In the genomic region with DNA sequence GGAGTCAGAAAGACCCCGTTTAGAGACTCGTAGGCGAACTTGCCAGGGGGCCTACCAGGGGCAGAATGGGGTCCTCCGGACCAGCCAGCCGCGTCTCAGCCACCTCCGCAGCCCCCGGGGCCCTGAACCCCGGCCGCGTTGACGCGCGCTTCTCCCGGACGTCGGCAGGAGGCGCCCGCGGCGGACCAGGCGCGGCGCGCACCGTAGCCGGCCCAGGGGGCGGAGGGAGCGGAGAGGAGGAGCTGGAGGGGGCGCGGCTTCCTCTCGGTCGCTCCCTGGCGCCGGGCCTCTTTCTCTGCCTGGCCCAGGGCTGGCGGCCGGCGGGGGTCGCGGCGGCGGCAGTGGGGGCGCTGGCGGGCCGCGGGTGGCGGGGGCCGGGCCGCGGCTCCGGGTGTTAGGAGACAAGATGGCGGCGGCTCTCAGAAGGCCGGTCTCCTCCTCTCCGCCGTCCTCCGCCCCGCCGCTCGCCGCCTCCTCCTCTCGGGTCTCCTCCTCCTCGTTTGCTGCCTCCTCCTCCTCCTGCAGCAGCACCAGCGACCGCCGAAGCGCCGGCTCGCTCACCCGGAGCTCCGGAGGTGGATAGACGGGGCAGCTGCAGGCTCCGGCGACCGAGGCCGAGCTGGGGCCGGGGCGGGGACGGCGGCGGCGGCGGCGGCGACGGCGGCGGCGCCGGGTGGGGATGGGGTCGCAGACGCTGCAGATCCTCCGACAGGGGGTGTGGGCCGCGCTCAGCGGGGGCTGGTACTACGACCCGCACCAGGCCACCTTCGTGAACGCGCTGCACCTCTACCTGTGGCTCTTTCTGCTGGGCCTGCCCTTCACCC, we compare ENCODE assay signal across 1 cellular context.
A peak's percentile ranks its signal among the peaks of the same experiment; 100 is the strongest.
TF ChIP-seq lines count a peak whose summit lies in the region.

A gene (plus strand): TSS at position 288 of the 824 bp plus-strand sequence. CDS start 392 bp downstream, at position 680.

TF ChIP-seq in HepG2, 621 proteins besides CTCF, POLR2A, EP300 and RAD21 (continued from another document and continues in another):
- TF ChIP-seq, protein P1, sequence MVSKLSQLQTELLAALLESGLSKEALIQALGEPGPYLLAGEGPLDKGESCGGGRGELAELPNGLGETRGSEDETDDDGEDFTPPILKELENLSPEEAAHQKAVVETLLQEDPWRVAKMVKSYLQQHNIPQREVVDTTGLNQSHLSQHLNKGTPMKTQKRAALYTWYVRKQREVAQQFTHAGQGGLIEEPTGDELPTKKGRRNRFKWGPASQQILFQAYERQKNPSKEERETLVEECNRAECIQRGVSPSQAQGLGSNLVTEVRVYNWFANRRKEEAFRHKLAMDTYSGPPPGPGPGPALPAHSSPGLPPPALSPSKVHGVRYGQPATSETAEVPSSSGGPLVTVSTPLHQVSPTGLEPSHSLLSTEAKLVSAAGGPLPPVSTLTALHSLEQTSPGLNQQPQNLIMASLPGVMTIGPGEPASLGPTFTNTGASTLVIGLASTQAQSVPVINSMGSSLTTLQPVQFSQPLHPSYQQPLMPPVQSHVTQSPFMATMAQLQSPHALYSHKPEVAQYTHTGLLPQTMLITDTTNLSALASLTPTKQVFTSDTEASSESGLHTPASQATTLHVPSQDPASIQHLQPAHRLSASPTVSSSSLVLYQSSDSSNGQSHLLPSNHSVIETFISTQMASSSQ (IDR thresholded peaks at IDR 0.05; ENCODE audit: low read depth): no peak
- TF ChIP-seq, protein P1 (CRISPR knock-in tag; IDR thresholded peaks at IDR 0.05; ENCODE audit: borderline replicate concordance): peak; percentile 19; the same call in 1 of the 2 replicates
- TF ChIP-seq CHD2 (IDR thresholded peaks at IDR 0.05; ENCODE audit: low read depth, low read length) (no peak), SP140L (CRISPR knock-in tag; IDR thresholded peaks at IDR 0.05; ENCODE audit: borderline replicate concordance) (no peak), ZNF383 (CRISPR knock-in tag; IDR thresholded peaks at IDR 0.05; ENCODE audit: borderline replicate concordance) (no peak), NR2F2 (IDR thresholded peaks at IDR 0.05; ENCODE audit: borderline replicate concordance, low read depth) (no peak), DR1 (CRISPR knock-in tag; IDR thresholded peaks at IDR 0.05) (no peak), ZNF136 (CRISPR knock-in tag; IDR thresholded peaks at IDR 0.05; ENCODE audit: low read depth) (no peak), SETDB1 (CRISPR knock-in tag; IDR thresholded peaks at IDR 0.05; ENCODE audit: borderline replicate concordance) (no peak), MIER3 (CRISPR knock-in tag; IDR thresholded peaks at IDR 0.05; ENCODE audit: borderline replicate concordance) (peak; percentile 19; the same call in 1 of the 2 replicates), MAFF (IDR thresholded peaks at IDR 0.05; ENCODE audit: low read depth, low read length) (no peak), ZNF816 (CRISPR knock-in tag; IDR thresholded peaks at IDR 0.05; ENCODE audit: borderline replicate concordance) (no peak), ZNF282 (IDR thresholded peaks at IDR 0.05; ENCODE audit: partially characterized antibody) (no peak), GPN1 (CRISPR knock-in tag; IDR thresholded peaks at IDR 0.05; ENCODE audit: borderline replicate concordance) (no peak), ZNF121 (CRISPR knock-in tag; IDR thresholded peaks at IDR 0.05) (no peak), CEBPB (IDR thresholded peaks at IDR 0.05; ENCODE audit: borderline replicate concordance, low read depth, low read length) (no peak), ZNF558 (CRISPR knock-in tag; IDR thresholded peaks at IDR 0.05; ENCODE audit: borderline replicate concordance) (no peak), ZNF260 (CRISPR knock-in tag; IDR thresholded peaks at IDR 0.05; ENCODE audit: borderline replicate concordance, low read depth) (no peak), GZF1 (CRISPR knock-in tag; IDR thresholded peaks at IDR 0.05) (no peak), EED (CRISPR knock-in tag; IDR thresholded peaks at IDR 0.05) (no peak), SMARCE1 (IDR thresholded peaks at IDR 0.05; ENCODE audit: borderline replicate concordance) (no peak), HDAC6 (IDR thresholded peaks at IDR 0.05; ENCODE audit: low read depth, low read length) (no peak), SRSF1 (optimal IDR thresholded peaks at IDR 0.05; ENCODE audit: low read depth, low read length) (no peak), GABPA (IDR thresholded peaks at IDR 0.05; ENCODE audit: low read depth, low read length) (no peak), GABPA (CRISPR knock-in tag; IDR thresholded peaks at IDR 0.05; ENCODE audit: low read depth) (no peak), ZNF263 (CRISPR knock-in tag; IDR thresholded peaks at IDR 0.05) (no peak; the same call in 1 of the 2 replicates), ZNF207 (IDR thresholded peaks at IDR 0.05; ENCODE audit: borderline replicate concordance) (no peak), ZC3H13 (CRISPR knock-in tag; IDR thresholded peaks at IDR 0.05) (no peak), NFE2 (CRISPR knock-in tag; IDR thresholded peaks at IDR 0.05) (no peak), SMC3 (IDR thresholded peaks at IDR 0.05; ENCODE audit: low read length) (peak; percentile 3; the same call in 1 of the 2 replicates), ZKSCAN5 (CRISPR knock-in tag; IDR thresholded peaks at IDR 0.05) (no peak), ZFP1 (CRISPR knock-in tag; IDR thresholded peaks at IDR 0.05) (no peak), ELF4 (CRISPR knock-in tag; IDR thresholded peaks at IDR 0.05; ENCODE audit: borderline replicate concordance) (no peak), CREM (IDR thresholded peaks at IDR 0.05) (no peak), CREM (CRISPR knock-in tag; IDR thresholded peaks at IDR 0.05) (no peak)
- TF ChIP-seq, protein P2, sequence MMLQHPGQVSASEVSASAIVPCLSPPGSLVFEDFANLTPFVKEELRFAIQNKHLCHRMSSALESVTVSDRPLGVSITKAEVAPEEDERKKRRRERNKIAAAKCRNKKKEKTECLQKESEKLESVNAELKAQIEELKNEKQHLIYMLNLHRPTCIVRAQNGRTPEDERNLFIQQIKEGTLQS (CRISPR knock-in tag; IDR thresholded peaks at IDR 0.05): no peak
- TF ChIP-seq, protein P3, sequence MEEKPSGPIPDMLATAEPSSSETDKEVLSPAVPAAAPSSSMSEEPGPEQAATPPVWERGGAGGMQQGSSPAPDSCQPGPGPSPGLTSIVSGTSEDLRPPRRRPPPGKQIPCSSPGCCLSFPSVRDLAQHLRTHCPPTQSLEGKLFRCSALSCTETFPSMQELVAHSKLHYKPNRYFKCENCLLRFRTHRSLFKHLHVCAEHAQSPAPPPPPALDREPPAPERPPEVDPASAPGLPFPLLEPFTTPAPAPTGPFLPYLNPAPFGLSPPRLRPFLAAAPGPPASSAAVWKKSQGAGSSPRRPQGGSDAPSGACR (CRISPR knock-in tag; IDR thresholded peaks at IDR 0.05): no peak
- TF ChIP-seq, protein P4, sequence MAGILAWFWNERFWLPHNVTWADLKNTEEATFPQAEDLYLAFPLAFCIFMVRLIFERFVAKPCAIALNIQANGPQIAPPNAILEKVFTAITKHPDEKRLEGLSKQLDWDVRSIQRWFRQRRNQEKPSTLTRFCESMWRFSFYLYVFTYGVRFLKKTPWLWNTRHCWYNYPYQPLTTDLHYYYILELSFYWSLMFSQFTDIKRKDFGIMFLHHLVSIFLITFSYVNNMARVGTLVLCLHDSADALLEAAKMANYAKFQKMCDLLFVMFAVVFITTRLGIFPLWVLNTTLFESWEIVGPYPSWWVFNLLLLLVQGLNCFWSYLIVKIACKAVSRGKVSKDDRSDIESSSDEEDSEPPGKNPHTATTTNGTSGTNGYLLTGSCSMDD (CRISPR knock-in tag; IDR thresholded peaks at IDR 0.05): no peak
- TF ChIP-seq, protein P5, sequence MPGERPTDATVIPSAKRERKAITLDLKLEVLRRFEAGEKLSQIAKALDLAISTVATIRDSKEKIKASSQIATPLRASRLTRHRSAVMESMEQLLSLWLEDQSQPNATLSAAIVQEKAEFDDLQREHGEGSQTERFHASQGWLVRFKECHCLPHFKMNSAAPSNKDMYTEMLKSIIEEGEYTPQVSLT (CRISPR knock-in tag; IDR thresholded peaks at IDR 0.05; ENCODE audit: borderline replicate concordance, low read depth): no peak; the same call in 1 of the 2 replicates
- TF ChIP-seq, protein P6, sequence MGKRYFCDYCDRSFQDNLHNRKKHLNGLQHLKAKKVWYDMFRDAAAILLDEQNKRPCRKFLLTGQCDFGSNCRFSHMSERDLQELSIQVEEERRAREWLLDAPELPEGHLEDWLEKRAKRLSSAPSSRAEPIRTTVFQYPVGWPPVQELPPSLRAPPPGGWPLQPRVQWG (CRISPR knock-in tag; IDR thresholded peaks at IDR 0.05; ENCODE audit: borderline replicate concordance, low read depth): no peak
- TF ChIP-seq, protein P7, sequence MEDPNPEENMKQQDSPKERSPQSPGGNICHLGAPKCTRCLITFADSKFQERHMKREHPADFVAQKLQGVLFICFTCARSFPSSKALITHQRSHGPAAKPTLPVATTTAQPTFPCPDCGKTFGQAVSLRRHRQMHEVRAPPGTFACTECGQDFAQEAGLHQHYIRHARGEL (CRISPR knock-in tag; IDR thresholded peaks at IDR 0.05): no peak
- TF ChIP-seq, protein P8, sequence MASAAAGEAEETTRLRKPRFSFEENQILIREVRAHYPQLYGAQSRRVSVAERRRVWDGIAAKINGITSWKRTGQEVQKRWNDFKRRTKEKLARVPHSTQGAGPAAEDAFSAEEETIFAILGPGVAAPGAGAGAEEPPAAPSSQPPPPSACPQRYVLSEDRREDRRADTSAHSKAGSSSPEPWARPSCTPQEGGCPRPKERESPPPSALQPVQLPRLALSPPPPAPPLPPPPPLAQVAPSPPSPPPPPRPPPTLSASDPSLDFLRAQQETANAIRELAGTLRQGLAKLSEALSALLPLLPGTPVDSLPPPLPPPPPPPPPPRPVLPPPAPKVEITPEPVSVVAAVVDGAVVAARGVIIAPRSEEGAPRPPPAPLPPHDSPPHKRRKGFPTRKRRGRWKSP (CRISPR knock-in tag; IDR thresholded peaks at IDR 0.05): peak; percentile 76
- TF ChIP-seq, protein P9, sequence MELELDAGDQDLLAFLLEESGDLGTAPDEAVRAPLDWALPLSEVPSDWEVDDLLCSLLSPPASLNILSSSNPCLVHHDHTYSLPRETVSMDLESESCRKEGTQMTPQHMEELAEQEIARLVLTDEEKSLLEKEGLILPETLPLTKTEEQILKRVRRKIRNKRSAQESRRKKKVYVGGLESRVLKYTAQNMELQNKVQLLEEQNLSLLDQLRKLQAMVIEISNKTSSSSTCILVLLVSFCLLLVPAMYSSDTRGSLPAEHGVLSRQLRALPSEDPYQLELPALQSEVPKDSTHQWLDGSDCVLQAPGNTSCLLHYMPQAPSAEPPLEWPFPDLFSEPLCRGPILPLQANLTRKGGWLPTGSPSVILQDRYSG (CRISPR knock-in tag; IDR thresholded peaks at IDR 0.05): no peak
- TF ChIP-seq, protein P10, sequence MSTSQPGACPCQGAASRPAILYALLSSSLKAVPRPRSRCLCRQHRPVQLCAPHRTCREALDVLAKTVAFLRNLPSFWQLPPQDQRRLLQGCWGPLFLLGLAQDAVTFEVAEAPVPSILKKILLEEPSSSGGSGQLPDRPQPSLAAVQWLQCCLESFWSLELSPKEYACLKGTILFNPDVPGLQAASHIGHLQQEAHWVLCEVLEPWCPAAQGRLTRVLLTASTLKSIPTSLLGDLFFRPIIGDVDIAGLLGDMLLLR (CRISPR knock-in tag; IDR thresholded peaks at IDR 0.05): no peak
- TF ChIP-seq, protein P11, sequence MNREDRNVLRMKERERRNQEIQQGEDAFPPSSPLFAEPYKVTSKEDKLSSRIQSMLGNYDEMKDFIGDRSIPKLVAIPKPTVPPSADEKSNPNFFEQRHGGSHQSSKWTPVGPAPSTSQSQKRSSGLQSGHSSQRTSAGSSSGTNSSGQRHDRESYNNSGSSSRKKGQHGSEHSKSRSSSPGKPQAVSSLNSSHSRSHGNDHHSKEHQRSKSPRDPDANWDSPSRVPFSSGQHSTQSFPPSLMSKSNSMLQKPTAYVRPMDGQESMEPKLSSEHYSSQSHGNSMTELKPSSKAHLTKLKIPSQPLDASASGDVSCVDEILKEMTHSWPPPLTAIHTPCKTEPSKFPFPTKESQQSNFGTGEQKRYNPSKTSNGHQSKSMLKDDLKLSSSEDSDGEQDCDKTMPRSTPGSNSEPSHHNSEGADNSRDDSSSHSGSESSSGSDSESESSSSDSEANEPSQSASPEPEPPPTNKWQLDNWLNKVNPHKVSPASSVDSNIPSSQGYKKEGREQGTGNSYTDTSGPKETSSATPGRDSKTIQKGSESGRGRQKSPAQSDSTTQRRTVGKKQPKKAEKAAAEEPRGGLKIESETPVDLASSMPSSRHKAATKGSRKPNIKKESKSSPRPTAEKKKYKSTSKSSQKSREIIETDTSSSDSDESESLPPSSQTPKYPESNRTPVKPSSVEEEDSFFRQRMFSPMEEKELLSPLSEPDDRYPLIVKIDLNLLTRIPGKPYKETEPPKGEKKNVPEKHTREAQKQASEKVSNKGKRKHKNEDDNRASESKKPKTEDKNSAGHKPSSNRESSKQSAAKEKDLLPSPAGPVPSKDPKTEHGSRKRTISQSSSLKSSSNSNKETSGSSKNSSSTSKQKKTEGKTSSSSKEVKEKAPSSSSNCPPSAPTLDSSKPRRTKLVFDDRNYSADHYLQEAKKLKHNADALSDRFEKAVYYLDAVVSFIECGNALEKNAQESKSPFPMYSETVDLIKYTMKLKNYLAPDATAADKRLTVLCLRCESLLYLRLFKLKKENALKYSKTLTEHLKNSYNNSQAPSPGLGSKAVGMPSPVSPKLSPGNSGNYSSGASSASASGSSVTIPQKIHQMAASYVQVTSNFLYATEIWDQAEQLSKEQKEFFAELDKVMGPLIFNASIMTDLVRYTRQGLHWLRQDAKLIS (CRISPR knock-in tag; IDR thresholded peaks at IDR 0.05): no peak
- TF ChIP-seq, protein P12, sequence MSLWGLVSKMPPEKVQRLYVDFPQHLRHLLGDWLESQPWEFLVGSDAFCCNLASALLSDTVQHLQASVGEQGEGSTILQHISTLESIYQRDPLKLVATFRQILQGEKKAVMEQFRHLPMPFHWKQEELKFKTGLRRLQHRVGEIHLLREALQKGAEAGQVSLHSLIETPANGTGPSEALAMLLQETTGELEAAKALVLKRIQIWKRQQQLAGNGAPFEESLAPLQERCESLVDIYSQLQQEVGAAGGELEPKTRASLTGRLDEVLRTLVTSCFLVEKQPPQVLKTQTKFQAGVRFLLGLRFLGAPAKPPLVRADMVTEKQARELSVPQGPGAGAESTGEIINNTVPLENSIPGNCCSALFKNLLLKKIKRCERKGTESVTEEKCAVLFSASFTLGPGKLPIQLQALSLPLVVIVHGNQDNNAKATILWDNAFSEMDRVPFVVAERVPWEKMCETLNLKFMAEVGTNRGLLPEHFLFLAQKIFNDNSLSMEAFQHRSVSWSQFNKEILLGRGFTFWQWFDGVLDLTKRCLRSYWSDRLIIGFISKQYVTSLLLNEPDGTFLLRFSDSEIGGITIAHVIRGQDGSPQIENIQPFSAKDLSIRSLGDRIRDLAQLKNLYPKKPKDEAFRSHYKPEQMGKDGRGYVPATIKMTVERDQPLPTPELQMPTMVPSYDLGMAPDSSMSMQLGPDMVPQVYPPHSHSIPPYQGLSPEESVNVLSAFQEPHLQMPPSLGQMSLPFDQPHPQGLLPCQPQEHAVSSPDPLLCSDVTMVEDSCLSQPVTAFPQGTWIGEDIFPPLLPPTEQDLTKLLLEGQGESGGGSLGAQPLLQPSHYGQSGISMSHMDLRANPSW (CRISPR knock-in tag; IDR thresholded peaks at IDR 0.05; ENCODE audit: borderline replicate concordance): no peak
